8 cellular contexts compared by ENCODE assay signal in the genomic region with DNA sequence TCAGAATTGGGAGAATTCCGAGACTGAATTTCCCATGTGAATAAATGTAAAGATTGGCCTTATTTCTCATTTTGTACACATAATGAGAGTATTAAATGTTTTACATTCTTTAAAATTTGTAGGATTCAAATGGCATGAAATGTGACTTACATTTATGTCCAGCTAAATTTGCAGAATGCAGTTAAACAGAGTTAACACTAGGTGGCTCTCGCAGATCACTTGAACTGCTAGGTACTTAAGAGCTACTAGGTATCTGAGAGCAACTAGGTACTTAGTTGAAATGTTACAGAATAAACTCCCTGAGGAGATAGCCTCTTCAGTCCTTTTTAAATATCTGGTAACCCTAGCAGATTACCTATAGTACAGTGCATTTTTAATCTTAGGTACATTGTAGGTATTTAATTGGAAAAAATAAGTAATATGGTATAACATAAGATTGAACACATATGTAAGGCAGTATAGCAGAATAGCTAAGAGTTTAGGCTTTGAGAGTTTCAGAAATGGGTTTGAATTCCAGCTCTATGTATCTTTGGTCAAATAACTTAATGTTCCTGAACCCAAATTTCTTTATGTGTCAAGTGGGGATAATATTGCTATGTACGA.
A peak's percentile ranks its signal among the peaks of the same experiment; 100 is the strongest.
DNase-seq lines count a peak whose midpoint lies in the region; ATAC-seq and TF ChIP-seq lines count a peak whose summit lies in the region.

No MANE protein-coding gene starts in this region.

- no peaks in the 10 kb centered on the region for H3K27me3 Mint-ChIP-seq in activated naive CD8-positive, alpha-beta T cell treated with anti-CD3 and anti-CD28 coated beads for 36 hours

- TF ChIP-seq CTCF in AG10803 (conservative IDR thresholded peaks at IDR 0.05; ENCODE audit: low read length) (peak; percentile 97), GM12874 (IDR thresholded peaks at IDR 0.05; ENCODE audit: insufficient read depth, low read depth, low read length) (peak; percentile 61), left ventricle myocardium inferior (IDR thresholded peaks at IDR 0.05; ENCODE audit: borderline replicate concordance) (peak; percentile 88)

- DNase-seq in AG10803 (ENCODE audit: low read depth) (peak; percentile 85), NCI-H446 treated with DMSO at 0.1 percent for 48 hours (lab: John Stamatoyannopoulos, UW) (peak; percentile 49), left ventricle myocardium inferior (no peak), retina (peak; percentile 9)
- peak; percentile 3 for DNase-seq in activated naive CD8-positive, alpha-beta T cell treated with anti-CD3 and anti-CD28 coated beads for 36 hours

- no peaks in the 10 kb centered on the region for H3K36me3 Mint-ChIP-seq in activated naive CD8-positive, alpha-beta T cell treated with anti-CD3 and anti-CD28 coated beads for 36 hours

- no peaks in the 10 kb centered on the region for H3K9me3 Mint-ChIP-seq in activated naive CD8-positive, alpha-beta T cell treated with anti-CD3 and anti-CD28 coated beads for 36 hours

- H3K4me1 ChIP-seq in left ventricle myocardium inferior: no peaks in the 10 kb centered on the region

- H3K4me1 Mint-ChIP-seq in activated naive CD8-positive, alpha-beta T cell treated with anti-CD3 and anti-CD28 coated beads for 36 hours: no peaks in the 10 kb centered on the region

- H3K27ac ChIP-seq in left ventricle myocardium inferior (replicated peaks): no peak overlapping the region

- no peaks in the 10 kb centered on the region for H3K9me3 ChIP-seq in left ventricle myocardium inferior (replicated peaks)

- peaks cover 58% of the 10 kb centered on the region for H3K36me3 ChIP-seq in left ventricle myocardium inferior

- no peak overlapping the region for H3K4me3 Mint-ChIP-seq in activated naive CD8-positive, alpha-beta T cell treated with anti-CD3 and anti-CD28 coated beads for 36 hours

- no peaks in the 10 kb centered on the region for H3K27me3 ChIP-seq in left ventricle myocardium inferior (ENCODE audit: low read depth)

- H3K4me3 ChIP-seq in AG10803 (ENCODE audit: low read length) (no peak overlapping the region), left ventricle myocardium inferior (no peak overlapping the region)

- no peak overlapping the region for H3K27ac Mint-ChIP-seq in activated naive CD8-positive, alpha-beta T cell treated with anti-CD3 and anti-CD28 coated beads for 36 hours

- ATAC-seq in HG03460 (IDR thresholded peaks at IDR 0.05; ENCODE audit: unreplicated experiment): peak; percentile 73
- no peak for ATAC-seq in GM18517 (IDR thresholded peaks at IDR 0.05; ENCODE audit: unreplicated experiment)

- intact Hi-C loops in left ventricle myocardium inferior (cut with micrococcal nuclease): loop anchor here (2.0 kb wide), 1 partner anchor 553 kb away; no protein-coding TSS in a partner anchor
